Comparison of ENCODE assay signal across 8 cellular contexts in genomic region chr11:118916842-118917388, GRCh38. TPM values are rescaled to one million over a fixed set of nuclear protein-coding genes. Genes with fewer than 3 reads are reported as not detected.
DNase-seq lines count a peak whose midpoint lies in the region; ATAC-seq and TF ChIP-seq lines count a peak whose summit lies in the region.

No MANE protein-coding gene starts in this region.

- H3K4me3 ChIP-seq in iPS-20b (ENCODE audit: low read length) (peak overlapping the region; percentile 47; the same call in 1 of the 2 replicates), suprapubic skin (peak overlapping the region; percentile 93)

- H3K9me3 ChIP-seq in iPS-20b (ENCODE audit: insufficient read depth, low read depth, low read length), result no peaks in the 10 kb centered on the region
- no peaks in the 10 kb centered on the region for H3K9me3 ChIP-seq in suprapubic skin

- no peaks in the 10 kb centered on the region for H3K27me3 ChIP-seq in iPS-20b (ENCODE audit: insufficient read depth, low read length)
- H3K27me3 ChIP-seq in suprapubic skin, result no peaks in the 10 kb centered on the region

- TF ChIP-seq CTCF in suprapubic skin (IDR thresholded peaks at IDR 0.05), result no peak

- WGBS in suprapubic skin, result 26% methylated on average over 8 of the region's 8 CpGs

- TF ChIP-seq EP300 in suprapubic skin (IDR thresholded peaks at IDR 0.05), result no peak

- no peak for TF ChIP-seq POLR2A in suprapubic skin (IDR thresholded peaks at IDR 0.05)

- H3K4me1 ChIP-seq in iPS-20b (ENCODE audit: insufficient read depth, low read length) (peaks cover 73% of the 10 kb centered on the region), suprapubic skin (peaks cover 100% of the 10 kb centered on the region)

- no peaks in the 10 kb centered on the region for H3K36me3 ChIP-seq in iPS-20b (ENCODE audit: insufficient read depth, low read depth, low read length)
- no peaks in the 10 kb centered on the region for H3K36me3 ChIP-seq in suprapubic skin

- H3K9ac ChIP-seq in iPS-20b (ENCODE audit: low read depth, low read length), result peak overlapping the region; percentile 74; the same call in 1 of the 2 replicates

- DNase-seq in DMS 273 (lab: John Stamatoyannopoulos, UW; ENCODE audit: unreplicated experiment) (peak; percentile 51), DMS 273 treated with DMSO at 0.1 percent for 48 hours (lab: John Stamatoyannopoulos, UW) (no peak), amniotic epithelial cell (ENCODE audit: low read depth) (peak; percentile 92), suprapubic skin (ENCODE audit: low spot score in 2 of 2) (peak in 1 of 2 donors; percentile 89)

- H3K27ac ChIP-seq in iPS-20b (ENCODE audit: low read length), result peak overlapping the region; percentile 40
- peak overlapping the region; percentile 96 for H3K27ac ChIP-seq in suprapubic skin

- no peak for ATAC-seq in HG02938 (IDR thresholded peaks at IDR 0.05; ENCODE audit: unreplicated experiment)
- ATAC-seq in activated CD4-positive, CD25-positive, alpha-beta regulatory T cell treated with anti-CD3 and anti-CD28 coated beads, Interleukin-2, amount 50 U/mL, for 24 hours, result no peak
- ATAC-seq in HG03097 (IDR thresholded peaks at IDR 0.05; ENCODE audit: low FRiP score, unreplicated experiment), result no peak

RNA-seq across cellular contexts. Expression of gene BCL9L, which starts 8.8 kb away (rescaled TPM):
- total RNA-seq in suprapubic skin, result 10 to 100 TPM; 50.0 to 58.9 (median 56.3) TPM

RNA-seq across cellular contexts. Expression of gene CXCR5, which starts 33.2 kb away (rescaled TPM):
- total RNA-seq in suprapubic skin, result not detected

RNA-seq across cellular contexts. Expression of gene UPK2, which starts 39.2 kb away (rescaled TPM):
- total RNA-seq in suprapubic skin, result not detected

RNA-seq across cellular contexts. Expression of gene FOXR1, which starts 54.6 kb away (rescaled TPM):
- not detected for total RNA-seq in suprapubic skin
